Comparison of ENCODE assay signal across 1 cellular context in the genomic region with DNA sequence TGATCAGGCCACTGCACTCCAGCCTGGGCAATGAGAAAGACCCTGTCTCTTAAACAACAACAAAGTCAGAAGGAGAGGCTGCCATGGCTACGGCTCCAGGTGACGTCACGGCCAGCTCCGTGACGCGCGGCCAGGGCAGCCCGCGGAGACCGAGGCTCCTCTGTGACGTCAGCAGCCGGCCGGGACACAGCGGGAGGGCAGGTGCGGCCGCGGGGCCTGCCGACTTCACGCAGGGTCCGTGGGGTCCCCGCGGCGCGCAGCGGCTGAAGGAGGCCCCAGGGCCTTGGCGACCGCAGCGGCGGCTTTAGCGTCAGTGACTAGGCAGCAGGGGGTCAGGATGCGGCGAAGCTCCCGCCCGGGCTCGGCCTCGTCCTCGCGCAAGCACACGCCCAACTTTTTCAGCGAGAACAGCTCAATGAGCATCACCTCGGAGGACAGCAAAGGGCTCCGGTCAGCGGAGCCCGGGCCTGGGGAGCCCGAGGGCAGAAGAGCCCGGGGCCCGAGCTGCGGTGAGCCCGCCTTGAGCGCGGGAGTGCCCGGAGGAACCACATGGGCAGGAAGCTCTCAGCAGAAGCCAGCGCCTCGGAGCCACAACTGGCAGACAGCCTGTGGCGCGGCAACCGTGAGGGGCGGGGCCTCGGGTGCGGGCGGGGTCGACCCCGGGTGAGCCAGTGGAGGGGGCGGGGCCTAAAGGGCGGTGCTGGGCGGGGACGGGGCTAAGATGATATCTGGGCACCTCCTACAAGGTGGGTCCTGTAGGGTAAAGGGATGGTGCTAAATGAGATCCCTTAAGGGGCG.
TF ChIP-seq lines count a peak whose summit lies in the region.

A gene with protein sequence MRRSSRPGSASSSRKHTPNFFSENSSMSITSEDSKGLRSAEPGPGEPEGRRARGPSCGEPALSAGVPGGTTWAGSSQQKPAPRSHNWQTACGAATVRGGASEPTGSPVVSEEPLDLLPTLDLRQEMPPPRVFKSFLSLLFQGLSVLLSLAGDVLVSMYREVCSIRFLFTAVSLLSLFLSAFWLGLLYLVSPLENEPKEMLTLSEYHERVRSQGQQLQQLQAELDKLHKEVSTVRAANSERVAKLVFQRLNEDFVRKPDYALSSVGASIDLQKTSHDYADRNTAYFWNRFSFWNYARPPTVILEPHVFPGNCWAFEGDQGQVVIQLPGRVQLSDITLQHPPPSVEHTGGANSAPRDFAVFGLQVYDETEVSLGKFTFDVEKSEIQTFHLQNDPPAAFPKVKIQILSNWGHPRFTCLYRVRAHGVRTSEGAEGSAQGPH (plus strand): TSS at position 163 of the 798 bp plus-strand sequence. CDS start 175 bp downstream, at position 338.

TF ChIP-seq in HepG2, 621 proteins besides CTCF, POLR2A, EP300 and RAD21 (continued from another document and continues in another):
- TF ChIP-seq, protein P1, sequence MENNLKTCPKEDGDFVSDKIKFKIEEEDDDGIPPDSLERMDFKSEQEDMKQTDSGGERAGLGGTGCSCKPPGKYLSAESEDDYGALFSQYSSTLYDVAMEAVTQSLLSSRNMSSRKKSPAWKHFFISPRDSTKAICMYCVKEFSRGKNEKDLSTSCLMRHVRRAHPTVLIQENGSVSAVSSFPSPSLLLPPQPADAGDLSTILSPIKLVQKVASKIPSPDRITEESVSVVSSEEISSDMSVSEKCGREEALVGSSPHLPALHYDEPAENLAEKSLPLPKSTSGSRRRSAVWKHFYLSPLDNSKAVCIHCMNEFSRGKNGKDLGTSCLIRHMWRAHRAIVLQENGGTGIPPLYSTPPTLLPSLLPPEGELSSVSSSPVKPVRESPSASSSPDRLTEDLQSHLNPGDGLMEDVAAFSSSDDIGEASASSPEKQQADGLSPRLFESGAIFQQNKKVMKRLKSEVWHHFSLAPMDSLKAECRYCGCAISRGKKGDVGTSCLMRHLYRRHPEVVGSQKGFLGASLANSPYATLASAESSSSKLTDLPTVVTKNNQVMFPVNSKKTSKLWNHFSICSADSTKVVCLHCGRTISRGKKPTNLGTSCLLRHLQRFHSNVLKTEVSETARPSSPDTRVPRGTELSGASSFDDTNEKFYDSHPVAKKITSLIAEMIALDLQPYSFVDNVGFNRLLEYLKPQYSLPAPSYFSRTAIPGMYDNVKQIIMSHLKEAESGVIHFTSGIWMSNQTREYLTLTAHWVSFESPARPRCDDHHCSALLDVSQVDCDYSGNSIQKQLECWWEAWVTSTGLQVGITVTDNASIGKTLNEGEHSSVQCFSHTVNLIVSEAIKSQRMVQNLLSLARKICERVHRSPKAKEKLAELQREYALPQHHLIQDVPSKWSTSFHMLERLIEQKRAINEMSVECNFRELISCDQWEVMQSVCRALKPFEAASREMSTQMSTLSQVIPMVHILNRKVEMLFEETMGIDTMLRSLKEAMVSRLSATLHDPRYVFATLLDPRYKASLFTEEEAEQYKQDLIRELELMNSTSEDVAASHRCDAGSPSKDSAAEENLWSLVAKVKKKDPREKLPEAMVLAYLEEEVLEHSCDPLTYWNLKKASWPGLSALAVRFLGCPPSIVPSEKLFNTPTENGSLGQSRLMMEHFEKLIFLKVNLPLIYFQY (CRISPR knock-in tag; IDR thresholded peaks at IDR 0.05; ENCODE audit: borderline replicate concordance) = peak; percentile 83
- TF ChIP-seq JUNB (CRISPR knock-in tag; IDR thresholded peaks at IDR 0.05; ENCODE audit: borderline replicate concordance) = peak; percentile 83
- peak; percentile 96 for TF ChIP-seq ZNF501 (CRISPR knock-in tag; IDR thresholded peaks at IDR 0.05)
- peak; percentile 98; the same call in 1 of the 2 replicates for TF ChIP-seq ZNF703 (CRISPR knock-in tag; IDR thresholded peaks at IDR 0.05; ENCODE audit: borderline replicate concordance)
- peak; percentile 78 for TF ChIP-seq ZBTB8A (CRISPR knock-in tag; IDR thresholded peaks at IDR 0.05; ENCODE audit: borderline replicate concordance, low read depth)
- no peak for TF ChIP-seq SMC3 (IDR thresholded peaks at IDR 0.05; ENCODE audit: low read length)
- peak; percentile 97; the same call in 1 of the 2 replicates for TF ChIP-seq ARID2 (CRISPR knock-in tag; IDR thresholded peaks at IDR 0.05; ENCODE audit: borderline replicate concordance)
- TF ChIP-seq, protein P2, sequence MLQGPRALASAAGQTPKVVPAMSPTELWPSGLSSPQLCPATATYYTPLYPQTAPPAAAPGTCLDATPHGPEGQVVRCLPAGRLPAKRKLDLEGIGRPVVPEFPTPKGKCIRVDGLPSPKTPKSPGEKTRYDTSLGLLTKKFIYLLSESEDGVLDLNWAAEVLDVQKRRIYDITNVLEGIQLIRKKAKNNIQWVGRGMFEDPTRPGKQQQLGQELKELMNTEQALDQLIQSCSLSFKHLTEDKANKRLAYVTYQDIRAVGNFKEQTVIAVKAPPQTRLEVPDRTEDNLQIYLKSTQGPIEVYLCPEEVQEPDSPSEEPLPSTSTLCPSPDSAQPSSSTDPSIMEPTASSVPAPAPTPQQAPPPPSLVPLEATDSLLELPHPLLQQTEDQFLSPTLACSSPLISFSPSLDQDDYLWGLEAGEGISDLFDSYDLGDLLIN (CRISPR knock-in tag; IDR thresholded peaks at IDR 0.05; ENCODE audit: borderline replicate concordance) = peak; percentile 98; the same call in 1 of the 2 replicates
- TF ChIP-seq, protein P3, sequence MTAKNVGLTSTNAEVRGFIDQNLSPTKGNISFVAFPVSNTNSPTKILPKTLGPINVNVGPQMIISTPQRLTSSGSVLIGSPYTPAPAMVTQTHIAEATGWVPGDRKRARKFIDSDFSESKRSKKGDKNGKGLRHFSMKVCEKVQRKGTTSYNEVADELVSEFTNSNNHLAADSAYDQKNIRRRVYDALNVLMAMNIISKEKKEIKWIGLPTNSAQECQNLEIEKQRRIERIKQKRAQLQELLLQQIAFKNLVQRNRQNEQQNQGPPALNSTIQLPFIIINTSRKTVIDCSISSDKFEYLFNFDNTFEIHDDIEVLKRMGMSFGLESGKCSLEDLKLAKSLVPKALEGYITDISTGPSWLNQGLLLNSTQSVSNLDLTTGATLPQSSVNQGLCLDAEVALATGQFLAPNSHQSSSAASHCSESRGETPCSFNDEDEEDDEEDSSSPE (CRISPR knock-in tag; IDR thresholded peaks at IDR 0.05) = peak; percentile 95
- TF ChIP-seq XBP1 (CRISPR knock-in tag; IDR thresholded peaks at IDR 0.05) = peak; percentile 97
- peak; percentile 51; the same call in 1 of the 2 replicates for TF ChIP-seq MTF2 (CRISPR knock-in tag; IDR thresholded peaks at IDR 0.05; ENCODE audit: borderline replicate concordance)
- TF ChIP-seq KLF12 (CRISPR knock-in tag; IDR thresholded peaks at IDR 0.05; ENCODE audit: borderline replicate concordance) = peak; percentile 93; the same call in 1 of the 2 replicates
- TF ChIP-seq ZNF737 (CRISPR knock-in tag; IDR thresholded peaks at IDR 0.05; ENCODE audit: borderline replicate concordance) = no peak
- TF ChIP-seq ZNF577 (CRISPR knock-in tag; IDR thresholded peaks at IDR 0.05; ENCODE audit: borderline replicate concordance, low read depth) = peak; percentile 95; the same call in 1 of the 2 replicates
- TF ChIP-seq BRCA1 (CRISPR knock-in tag; IDR thresholded peaks at IDR 0.05) = peak; percentile 99
- peak; percentile 97 for TF ChIP-seq ZNF614 (CRISPR knock-in tag; IDR thresholded peaks at IDR 0.05; ENCODE audit: borderline replicate concordance)
- peak; percentile 22; the same call in 1 of the 2 replicates for TF ChIP-seq SIN3A (IDR thresholded peaks at IDR 0.05; ENCODE audit: borderline replicate concordance, low read depth, low read length)
- peak; percentile 98 for TF ChIP-seq ZNF430 (CRISPR knock-in tag; IDR thresholded peaks at IDR 0.05)
- TF ChIP-seq SRSF1 (optimal IDR thresholded peaks at IDR 0.05; ENCODE audit: low read depth, low read length) = no peak
- no peak for TF ChIP-seq PLRG1 (conservative IDR thresholded peaks at IDR 0.05)
- TF ChIP-seq, protein P4, sequence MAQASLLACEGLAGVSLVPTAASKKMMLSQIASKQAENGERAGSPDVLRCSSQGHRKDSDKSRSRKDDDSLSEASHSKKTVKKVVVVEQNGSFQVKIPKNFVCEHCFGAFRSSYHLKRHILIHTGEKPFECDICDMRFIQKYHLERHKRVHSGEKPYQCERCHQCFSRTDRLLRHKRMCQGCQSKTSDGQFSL (CRISPR knock-in tag; IDR thresholded peaks at IDR 0.05) = 0 out of 2 replicates have a peak, but pooled peaks have one; percentile 65
- TF ChIP-seq, protein P5, sequence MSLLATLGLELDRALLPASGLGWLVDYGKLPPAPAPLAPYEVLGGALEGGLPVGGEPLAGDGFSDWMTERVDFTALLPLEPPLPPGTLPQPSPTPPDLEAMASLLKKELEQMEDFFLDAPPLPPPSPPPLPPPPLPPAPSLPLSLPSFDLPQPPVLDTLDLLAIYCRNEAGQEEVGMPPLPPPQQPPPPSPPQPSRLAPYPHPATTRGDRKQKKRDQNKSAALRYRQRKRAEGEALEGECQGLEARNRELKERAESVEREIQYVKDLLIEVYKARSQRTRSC (CRISPR knock-in tag; IDR thresholded peaks at IDR 0.05; ENCODE audit: low read depth) = no peak; the same call in 1 of the 2 replicates
- TF ChIP-seq, protein P6, sequence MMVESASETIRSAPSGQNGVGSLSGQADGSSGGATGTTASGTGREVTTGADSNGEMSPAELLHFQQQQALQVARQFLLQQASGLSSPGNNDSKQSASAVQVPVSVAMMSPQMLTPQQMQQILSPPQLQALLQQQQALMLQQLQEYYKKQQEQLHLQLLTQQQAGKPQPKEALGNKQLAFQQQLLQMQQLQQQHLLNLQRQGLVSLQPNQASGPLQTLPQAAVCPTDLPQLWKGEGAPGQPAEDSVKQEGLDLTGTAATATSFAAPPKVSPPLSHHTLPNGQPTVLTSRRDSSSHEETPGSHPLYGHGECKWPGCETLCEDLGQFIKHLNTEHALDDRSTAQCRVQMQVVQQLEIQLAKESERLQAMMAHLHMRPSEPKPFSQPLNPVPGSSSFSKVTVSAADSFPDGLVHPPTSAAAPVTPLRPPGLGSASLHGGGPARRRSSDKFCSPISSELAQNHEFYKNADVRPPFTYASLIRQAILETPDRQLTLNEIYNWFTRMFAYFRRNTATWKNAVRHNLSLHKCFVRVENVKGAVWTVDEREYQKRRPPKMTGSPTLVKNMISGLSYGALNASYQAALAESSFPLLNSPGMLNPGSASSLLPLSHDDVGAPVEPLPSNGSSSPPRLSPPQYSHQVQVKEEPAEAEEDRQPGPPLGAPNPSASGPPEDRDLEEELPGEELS (CRISPR knock-in tag; IDR thresholded peaks at IDR 0.05) = peak; percentile 73
- peak; percentile 100 for TF ChIP-seq ZMAT3 (CRISPR knock-in tag; conservative IDR thresholded peaks at IDR 0.05)
- TF ChIP-seq CC2D1A (CRISPR knock-in tag; IDR thresholded peaks at IDR 0.05) = 0 out of 2 replicates have a peak, but pooled peaks have one; percentile 94
- peak; percentile 98 for TF ChIP-seq ZBTB20 (CRISPR knock-in tag; IDR thresholded peaks at IDR 0.05; ENCODE audit: borderline replicate concordance, low read depth)
- TF ChIP-seq HES4 (CRISPR knock-in tag; IDR thresholded peaks at IDR 0.05; ENCODE audit: borderline replicate concordance) = peak; percentile 98
- no peak for TF ChIP-seq FOXK2 (IDR thresholded peaks at IDR 0.05)
- no peak for TF ChIP-seq ZFP36 (IDR thresholded peaks at IDR 0.05; ENCODE audit: borderline replicate concordance, low read depth, low read length, partially characterized antibody)
- TF ChIP-seq FOSL1 (CRISPR knock-in tag; IDR thresholded peaks at IDR 0.05; ENCODE audit: borderline replicate concordance) = peak; percentile 73
- TF ChIP-seq BHLHE40 (IDR thresholded peaks at IDR 0.05; ENCODE audit: low read length) = no peak; the same call in 1 of the 2 replicates
- TF ChIP-seq HNRNPL (IDR thresholded peaks at IDR 0.05; ENCODE audit: low read depth, low read length) = peak; percentile 77
- peak; percentile 100 for TF ChIP-seq ZFP82 (CRISPR knock-in tag; IDR thresholded peaks at IDR 0.05; ENCODE audit: borderline replicate concordance)
- TF ChIP-seq ELF1 (CRISPR knock-in tag; IDR thresholded peaks at IDR 0.05) = peak; percentile 69
- TF ChIP-seq, protein P7, sequence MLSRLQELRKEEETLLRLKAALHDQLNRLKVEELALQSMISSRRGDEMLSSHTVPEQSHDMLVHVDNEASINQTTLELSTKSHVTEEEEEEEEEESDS (CRISPR knock-in tag; IDR thresholded peaks at IDR 0.05; ENCODE audit: borderline replicate concordance) = peak; percentile 96
- peak; percentile 55; the same call in 1 of the 2 replicates for TF ChIP-seq SIX4 (CRISPR knock-in tag; IDR thresholded peaks at IDR 0.05)
- TF ChIP-seq, protein P8, sequence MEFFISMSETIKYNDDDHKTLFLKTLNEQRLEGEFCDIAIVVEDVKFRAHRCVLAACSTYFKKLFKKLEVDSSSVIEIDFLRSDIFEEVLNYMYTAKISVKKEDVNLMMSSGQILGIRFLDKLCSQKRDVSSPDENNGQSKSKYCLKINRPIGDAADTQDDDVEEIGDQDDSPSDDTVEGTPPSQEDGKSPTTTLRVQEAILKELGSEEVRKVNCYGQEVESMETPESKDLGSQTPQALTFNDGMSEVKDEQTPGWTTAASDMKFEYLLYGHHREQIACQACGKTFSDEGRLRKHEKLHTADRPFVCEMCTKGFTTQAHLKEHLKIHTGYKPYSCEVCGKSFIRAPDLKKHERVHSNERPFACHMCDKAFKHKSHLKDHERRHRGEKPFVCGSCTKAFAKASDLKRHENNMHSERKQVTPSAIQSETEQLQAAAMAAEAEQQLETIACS (CRISPR knock-in tag; IDR thresholded peaks at IDR 0.05) = peak; percentile 56
- TF ChIP-seq TCF7L2 (IDR thresholded peaks at IDR 0.05; ENCODE audit: low read depth, low read length) = no peak
- TF ChIP-seq, protein P9, sequence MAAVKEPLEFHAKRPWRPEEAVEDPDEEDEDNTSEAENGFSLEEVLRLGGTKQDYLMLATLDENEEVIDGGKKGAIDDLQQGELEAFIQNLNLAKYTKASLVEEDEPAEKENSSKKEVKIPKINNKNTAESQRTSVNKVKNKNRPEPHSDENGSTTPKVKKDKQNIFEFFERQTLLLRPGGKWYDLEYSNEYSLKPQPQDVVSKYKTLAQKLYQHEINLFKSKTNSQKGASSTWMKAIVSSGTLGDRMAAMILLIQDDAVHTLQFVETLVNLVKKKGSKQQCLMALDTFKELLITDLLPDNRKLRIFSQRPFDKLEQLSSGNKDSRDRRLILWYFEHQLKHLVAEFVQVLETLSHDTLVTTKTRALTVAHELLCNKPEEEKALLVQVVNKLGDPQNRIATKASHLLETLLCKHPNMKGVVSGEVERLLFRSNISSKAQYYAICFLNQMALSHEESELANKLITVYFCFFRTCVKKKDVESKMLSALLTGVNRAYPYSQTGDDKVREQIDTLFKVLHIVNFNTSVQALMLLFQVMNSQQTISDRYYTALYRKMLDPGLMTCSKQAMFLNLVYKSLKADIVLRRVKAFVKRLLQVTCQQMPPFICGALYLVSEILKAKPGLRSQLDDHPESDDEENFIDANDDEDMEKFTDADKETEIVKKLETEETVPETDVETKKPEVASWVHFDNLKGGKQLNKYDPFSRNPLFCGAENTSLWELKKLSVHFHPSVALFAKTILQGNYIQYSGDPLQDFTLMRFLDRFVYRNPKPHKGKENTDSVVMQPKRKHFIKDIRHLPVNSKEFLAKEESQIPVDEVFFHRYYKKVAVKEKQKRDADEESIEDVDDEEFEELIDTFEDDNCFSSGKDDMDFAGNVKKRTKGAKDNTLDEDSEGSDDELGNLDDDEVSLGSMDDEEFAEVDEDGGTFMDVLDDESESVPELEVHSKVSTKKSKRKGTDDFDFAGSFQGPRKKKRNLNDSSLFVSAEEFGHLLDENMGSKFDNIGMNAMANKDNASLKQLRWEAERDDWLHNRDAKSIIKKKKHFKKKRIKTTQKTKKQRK (IDR thresholded peaks at IDR 0.05; ENCODE audit: low read length) = no peak
- TF ChIP-seq SAP130 (CRISPR knock-in tag; IDR thresholded peaks at IDR 0.05; ENCODE audit: low read depth) = peak; percentile 76
- peak; percentile 97; the same call in 1 of the 2 replicates for TF ChIP-seq ZNF468 (CRISPR knock-in tag; IDR thresholded peaks at IDR 0.05)
- peak; percentile 89 for TF ChIP-seq TP53 (CRISPR knock-in tag; conservative IDR thresholded peaks at IDR 0.05)
- 0 out of 2 replicates have a peak, but pooled peaks have one; percentile 20 for TF ChIP-seq ZFP62 (CRISPR knock-in tag; IDR thresholded peaks at IDR 0.05)
- TF ChIP-seq ZNF746 (CRISPR knock-in tag; IDR thresholded peaks at IDR 0.05) = peak; percentile 94
- TF ChIP-seq CENPX (CRISPR knock-in tag; IDR thresholded peaks at IDR 0.05) = no peak
- peak; percentile 96 for TF ChIP-seq SAFB2 (CRISPR knock-in tag; IDR thresholded peaks at IDR 0.05; ENCODE audit: borderline replicate concordance, low read depth)
